Comparison of ENCODE assay signal across 10 cellular contexts in genomic region chr18:61975526-61976326, GRCh38.
DNase-seq lines count a peak whose midpoint lies in the region; ATAC-seq and TF ChIP-seq lines count a peak whose summit lies in the region.
"Had no signal": no experiment of that assay in that cellular context is flagged by ENCODE, and none has a peak within 500 bp of the region (broad histone marks: within the 10 kb centered on the region; RNA-seq: fewer than 3 reads in every experiment).

No MANE protein-coding gene starts in this region.

- peak overlapping the region; percentile 45 for H3K27ac Mint-ChIP-seq in activated CD8-positive, alpha-beta T cell treated with anti-CD3 and anti-CD28 coated beads, Interleukin-2, amount 10 ng/mL, durations not matched to agents 7 days and 5 days
- no peak overlapping the region for H3K27ac Mint-ChIP-seq in stimulated activated naive CD8-positive, alpha-beta T cell treated with anti-CD3 and anti-CD28 coated beads, Interleukin-15, amount 100 ng/mL, for 72 hours
- H3K27ac Mint-ChIP-seq in Caco-2 (ENCODE audit: unreplicated experiment): no peak overlapping the region

- ATAC-seq in HG02938 (IDR thresholded peaks at IDR 0.05; ENCODE audit: unreplicated experiment) (peak; percentile 57), GM21723 (IDR thresholded peaks at IDR 0.05; ENCODE audit: unreplicated experiment) (no peak)
- peak; percentile 79 for ATAC-seq in activated CD8-positive, alpha-beta T cell treated with anti-CD3 and anti-CD28 coated beads, Interleukin-2, amount 10 ng/mL, durations not matched to agents 7 days and 5 days
- peak; percentile 89 for ATAC-seq in stimulated activated naive CD8-positive, alpha-beta T cell treated with anti-CD3 and anti-CD28 coated beads, Interleukin-15, amount 100 ng/mL, for 72 hours

- POLR2A ChIA-PET in activated CD8-positive, alpha-beta T cell treated with anti-CD3 and anti-CD28 coated beads, Interleukin-2, amount 10 ng/mL, durations not matched to agents 7 days and 5 days (lab: Charles Lee): no interaction called here
- POLR2A ChIA-PET in Caco-2 (lab: Charles Lee): no interaction called here

- no peak for TF ChIP-seq CTCF in Caco-2 (IDR thresholded peaks at IDR 0.05; ENCODE audit: insufficient read depth in 1 of 2, low read depth in 1 of 2, low read length in 1 of 2, severe bottlenecking in 1 of 2, unreplicated experiment in 1 of 2)

- H3K36me3 Mint-ChIP-seq in activated CD8-positive, alpha-beta T cell treated with anti-CD3 and anti-CD28 coated beads, Interleukin-2, amount 10 ng/mL, durations not matched to agents 7 days and 5 days (ENCODE audit: low read depth): peaks cover 8% of the 10 kb centered on the region
- no peaks in the 10 kb centered on the region for H3K36me3 Mint-ChIP-seq in Caco-2 (ENCODE audit: insufficient read depth, unreplicated experiment)

- H3K4me3 ChIP-seq in Caco-2 (ENCODE audit: low read depth, low read length): no peak overlapping the region
- H3K4me3 ChIP-seq: BLaER1, upper lobe of left lung had no signal

- no peaks in the 10 kb centered on the region for H3K36me3 ChIP-seq in Caco-2 (ENCODE audit: control insufficient read depth, insufficient read depth, low read length)
- H3K36me3 ChIP-seq: BLaER1, upper lobe of left lung had no signal

- H3K4me1 Mint-ChIP-seq in activated CD8-positive, alpha-beta T cell treated with anti-CD3 and anti-CD28 coated beads, Interleukin-2, amount 10 ng/mL, durations not matched to agents 7 days and 5 days (ENCODE audit: low read depth): peaks cover 15% of the 10 kb centered on the region
- H3K4me1 Mint-ChIP-seq in stimulated activated naive CD8-positive, alpha-beta T cell treated with anti-CD3 and anti-CD28 coated beads, Interleukin-15, amount 100 ng/mL, for 72 hours: peaks cover 20% of the 10 kb centered on the region
- no peaks in the 10 kb centered on the region for H3K4me1 Mint-ChIP-seq in Caco-2 (ENCODE audit: low read depth, unreplicated experiment)

- BruUV-seq in Caco-2 (replicated peaks; lab: Mats Ljungman, UMichigan): no TSS peak

- no peaks in the 10 kb centered on the region for H3K27me3 ChIP-seq in Caco-2 (replicated peaks; ENCODE audit: control insufficient read depth, insufficient read depth, low read length)
- H3K27me3 ChIP-seq: BLaER1, upper lobe of left lung had no signal

- CTCF ChIA-PET in activated CD8-positive, alpha-beta T cell treated with anti-CD3 and anti-CD28 coated beads, Interleukin-2, amount 10 ng/mL, durations not matched to agents 7 days and 5 days (lab: Charles Lee): no interaction called here
- CTCF ChIA-PET in Caco-2 (lab: Charles Lee): no interaction called here

- H3K9me3 Mint-ChIP-seq in activated CD8-positive, alpha-beta T cell treated with anti-CD3 and anti-CD28 coated beads, Interleukin-2, amount 10 ng/mL, durations not matched to agents 7 days and 5 days (ENCODE audit: insufficient read depth): no peaks in the 10 kb centered on the region
- peaks cover 0 to 14% of the 10 kb centered on the region in 2 donors for H3K9me3 Mint-ChIP-seq in stimulated activated naive CD8-positive, alpha-beta T cell treated with anti-CD3 and anti-CD28 coated beads, Interleukin-15, amount 100 ng/mL, for 72 hours
- H3K9me3 Mint-ChIP-seq in Caco-2 (ENCODE audit: unreplicated experiment): no peaks in the 10 kb centered on the region

- H3K4me1 ChIP-seq in Caco-2: no peaks in the 10 kb centered on the region

- H3K9me3 ChIP-seq in Caco-2: no peaks in the 10 kb centered on the region
- H3K9me3 ChIP-seq: BLaER1, upper lobe of left lung had no signal

- no peak overlapping the region for H3K4me3 Mint-ChIP-seq in activated CD8-positive, alpha-beta T cell treated with anti-CD3 and anti-CD28 coated beads, Interleukin-2, amount 10 ng/mL, durations not matched to agents 7 days and 5 days
- H3K4me3 Mint-ChIP-seq in stimulated activated naive CD8-positive, alpha-beta T cell treated with anti-CD3 and anti-CD28 coated beads, Interleukin-15, amount 100 ng/mL, for 72 hours: no peak overlapping the region
- no peak overlapping the region for H3K4me3 Mint-ChIP-seq in Caco-2 (ENCODE audit: unreplicated experiment)

- peak; percentile 38 for DNase-seq in stimulated activated CD4-positive, alpha-beta T cell treated with anti-CD3 and anti-CD28 coated beads, Interleukin-4, amount 100 ng/mL, for 24 hours
- DNase-seq in stimulated activated CD4-positive, alpha-beta T cell treated with anti-CD3 and anti-CD28 coated beads, Interleukin-2, amount 100 ng/mL, for 48 hours: no peak
- peak; percentile 65 for DNase-seq in activated CD8-positive, alpha-beta T cell treated with anti-CD3 and anti-CD28 coated beads, Interleukin-2, amount 10 ng/mL, durations not matched to agents 7 days and 5 days
- peak; percentile 23 to 30 for DNase-seq in stimulated activated naive CD8-positive, alpha-beta T cell treated with anti-CD3 and anti-CD28 coated beads, Interleukin-15, amount 100 ng/mL, for 72 hours
- DNase-seq in Caco-2: no peak
- no peak for DNase-seq in NCI-H187 treated with DMSO at 0.1 percent for 48 hours (lab: John Stamatoyannopoulos, UW)
- DNase-seq: upper lobe of left lung had no signal

- intact Hi-C loops in Caco-2 (cut with micrococcal nuclease; ENCODE audit: unreplicated experiment): no loop called here

- no peaks in the 10 kb centered on the region for H3K27me3 Mint-ChIP-seq in activated CD8-positive, alpha-beta T cell treated with anti-CD3 and anti-CD28 coated beads, Interleukin-2, amount 10 ng/mL, durations not matched to agents 7 days and 5 days (ENCODE audit: low read depth)
- H3K27me3 Mint-ChIP-seq in stimulated activated naive CD8-positive, alpha-beta T cell treated with anti-CD3 and anti-CD28 coated beads, Interleukin-15, amount 100 ng/mL, for 72 hours: no peaks in the 10 kb centered on the region
- no peaks in the 10 kb centered on the region for H3K27me3 Mint-ChIP-seq in Caco-2 (ENCODE audit: insufficient read depth, unreplicated experiment)

Comparison
In these comparisons a context has a peak if more than half of its experiments do, and no peak if none do; other contexts are left out.
1. DNase-seq: peak in stimulated activated CD4-positive, alpha-beta T cell treated with anti-CD3 and anti-CD28 coated beads, Interleukin-4, amount 100 ng/mL, for 24 hours (single experiment), activated CD8-positive, alpha-beta T cell treated with anti-CD3 and anti-CD28 coated beads, Interleukin-2, amount 10 ng/mL, durations not matched to agents 7 days and 5 days (single experiment) and stimulated activated naive CD8-positive, alpha-beta T cell treated with anti-CD3 and anti-CD28 coated beads, Interleukin-15, amount 100 ng/mL, for 72 hours (2 of 2); none in stimulated activated CD4-positive, alpha-beta T cell treated with anti-CD3 and anti-CD28 coated beads, Interleukin-2, amount 100 ng/mL, for 48 hours (0 of 2), Caco-2 (0 of 2) and NCI-H187 treated with DMSO at 0.1 percent for 48 hours (single experiment).